Comparison of ENCODE assay signal across 30 cellular contexts in genomic region chr5:123066016-123066415, GRCh38. TPM values are rescaled to one million over a fixed set of nuclear protein-coding genes. Genes with fewer than 3 reads are reported as not detected.
"Had no signal": no experiment of that assay in that cellular context is flagged by ENCODE, and none has a peak within 500 bp of the region (broad histone marks: within the 10 kb centered on the region; RNA-seq: fewer than 3 reads in every experiment).

No MANE protein-coding gene starts in this region.

- H3K4me1 ChIP-seq: ascending aorta, SJSA1 had no signal

- H3K36me3 Mint-ChIP-seq: activated naive CD4-positive, alpha-beta T cell treated with anti-CD3 and anti-CD28 coated beads, Interleukin-2, amount 50 U/mL, for 24 hours; activated naive CD8-positive, alpha-beta T cell treated with anti-CD3 and anti-CD28 coated beads, Interleukin-2, amount 10 ng/mL, durations not matched to agents 7 days and 5 days had no signal

- H3K4me2 ChIP-seq: PC-9, SK-N-SH had no signal

- H3K27me3 ChIP-seq: ascending aorta, SJSA1 had no signal

- H3K36me3 ChIP-seq: ascending aorta, SJSA1 had no signal

- H3K4me3 ChIP-seq: ascending aorta, PC-9, SJSA1 had no signal

- H3K27ac ChIP-seq: ascending aorta, PC-9, SJSA1 had no signal

- H3K9me2 ChIP-seq: SK-N-SH had no signal

- H3K9me3 Mint-ChIP-seq: activated CD4-positive, alpha-beta T cell treated with anti-CD3 and anti-CD28 coated beads, Interleukin-2, amount 10 ng/mL, durations not matched to agents 24 days and 14 days; activated CD8-positive, alpha-beta T cell treated with anti-CD3 and anti-CD28 coated beads for 36 hours; activated naive CD4-positive, alpha-beta T cell treated with anti-CD3 and anti-CD28 coated beads, Interleukin-2, amount 50 U/mL, for 24 hours; activated naive CD8-positive, alpha-beta T cell treated with anti-CD3 and anti-CD28 coated beads, Interleukin-2, amount 10 ng/mL, durations not matched to agents 7 days and 5 days; activated T-helper 2 cell treated with anti-CD3 and anti-CD28 coated beads, Interferon-gamma antibody, Interleukin-2, Interleukin-4, amounts not matched to agents 10 μg/mL and 5 μg/mL and 100 μg/mL, durations not matched to agents 14 hours and 24 hours and 36 hours; T-helper 1 cell treated with Interleukin-12 subunit alpha and Interleukin-12 subunit beta and Interleukin-4 antibody, amounts not matched to agents 30 μg/mL and 1 μg/mL, for 36 hours; T-helper 2 cell treated with Interferon-gamma antibody and Interleukin-4, amounts not matched to agents 5 μg/mL and 100 μg/mL, for 36 hours had no signal

- H3K27ac Mint-ChIP-seq: activated CD4-positive, alpha-beta T cell treated with anti-CD3 and anti-CD28 coated beads, Interleukin-2, amount 10 ng/mL, durations not matched to agents 24 days and 14 days; activated CD8-positive, alpha-beta T cell treated with anti-CD3 and anti-CD28 coated beads for 36 hours; activated naive CD4-positive, alpha-beta T cell treated with anti-CD3 and anti-CD28 coated beads, Interleukin-2, amount 50 U/mL, for 24 hours; activated naive CD8-positive, alpha-beta T cell treated with anti-CD3 and anti-CD28 coated beads, Interleukin-2, amount 10 ng/mL, durations not matched to agents 7 days and 5 days; activated T-helper 2 cell treated with anti-CD3 and anti-CD28 coated beads, Interferon-gamma antibody, Interleukin-2, Interleukin-4, amounts not matched to agents 10 μg/mL and 5 μg/mL and 100 μg/mL, durations not matched to agents 14 hours and 24 hours and 36 hours; T-helper 1 cell treated with Interleukin-12 subunit alpha and Interleukin-12 subunit beta and Interleukin-4 antibody, amounts not matched to agents 30 μg/mL and 1 μg/mL, for 36 hours; T-helper 2 cell treated with Interferon-gamma antibody and Interleukin-4, amounts not matched to agents 5 μg/mL and 100 μg/mL, for 36 hours had no signal

- H2AFZ ChIP-seq: PC-9 had no signal

- H3K4me3 Mint-ChIP-seq: activated CD4-positive, alpha-beta T cell treated with anti-CD3 and anti-CD28 coated beads, Interleukin-2, amount 10 ng/mL, durations not matched to agents 24 days and 14 days; activated CD8-positive, alpha-beta T cell treated with anti-CD3 and anti-CD28 coated beads for 36 hours; activated naive CD4-positive, alpha-beta T cell treated with anti-CD3 and anti-CD28 coated beads, Interleukin-2, amount 50 U/mL, for 24 hours; activated naive CD8-positive, alpha-beta T cell treated with anti-CD3 and anti-CD28 coated beads, Interleukin-2, amount 10 ng/mL, durations not matched to agents 7 days and 5 days; T-helper 1 cell treated with Interleukin-12 subunit alpha and Interleukin-12 subunit beta and Interleukin-4 antibody, amounts not matched to agents 30 μg/mL and 1 μg/mL, for 36 hours; T-helper 2 cell treated with Interferon-gamma antibody and Interleukin-4, amounts not matched to agents 5 μg/mL and 100 μg/mL, for 36 hours had no signal

- ATAC-seq: activated CD8-positive, alpha-beta T cell treated with anti-CD3 and anti-CD28 coated beads for 36 hours had no signal

- DNase-seq: activated CD4-positive, alpha-beta T cell treated with anti-CD3 and anti-CD28 coated beads, Interleukin-2, amount 10 ng/mL, durations not matched to agents 24 days and 14 days; activated CD4-positive, alpha-beta T cell treated with anti-CD3 and anti-CD28 coated beads, Interleukin-2, amount 50 U/mL, for 4 hours; activated CD8-positive, alpha-beta T cell treated with anti-CD3 and anti-CD28 coated beads for 36 hours; activated gamma-delta T cell; activated naive CD4-positive, alpha-beta T cell treated with Interleukin-2 at 50 U/mL for 16 hours; activated naive CD8-positive, alpha-beta T cell treated with anti-CD3 and anti-CD28 coated beads, Interleukin-2, amount 10 ng/mL, durations not matched to agents 7 days and 5 days; activated T-cell treated with anti-CD3 and anti-CD28 coated beads, Interleukin-2, amount 50 U/mL, for 1 hour; amygdala; Kasumi-1; NCI-H1092 treated with DMSO at 0.1 percent for 48 hours; NCI-H1417; NCI-H146; NCI-H187; NCI-H2029 treated with DMSO at 0.1 percent for 48 hours; NCI-H2107; NCI-H2171; NCI-H510A; NCI-H526; NCI-H748 treated with DMSO at 0.1 percent for 48 hours; NK-92 treated with Interleukin-12 subunit alpha and Interleukin-12 subunit beta, amount 100 ng/mL, for 24 hours; SHP77 treated with DMSO at 0.1 percent for 48 hours; SK-N-SH had no signal

- H3K4me1 Mint-ChIP-seq: activated CD4-positive, alpha-beta T cell treated with anti-CD3 and anti-CD28 coated beads, Interleukin-2, amount 10 ng/mL, durations not matched to agents 24 days and 14 days; activated naive CD4-positive, alpha-beta T cell treated with anti-CD3 and anti-CD28 coated beads, Interleukin-2, amount 50 U/mL, for 24 hours; activated naive CD8-positive, alpha-beta T cell treated with anti-CD3 and anti-CD28 coated beads, Interleukin-2, amount 10 ng/mL, durations not matched to agents 7 days and 5 days had no signal

RNA-seq across cellular contexts. Expression of gene PRDM6, which starts 23.0 kb away (rescaled TPM):
- total RNA-seq: activated CD4-positive, alpha-beta T cell treated with anti-CD3 and anti-CD28 coated beads, Interleukin-2, amount 10 ng/mL, durations not matched to agents 24 days and 14 days; activated CD8-positive, alpha-beta memory T cell treated with anti-CD3 and anti-CD28 coated beads for 36 hours; activated CD8-positive, alpha-beta T cell treated with anti-CD3 and anti-CD28 coated beads for 36 hours; activated naive CD8-positive, alpha-beta T cell treated with anti-CD3 and anti-CD28 coated beads, Interleukin-2, amount 10 ng/mL, durations not matched to agents 7 days and 5 days; activated T-helper 2 cell treated with anti-CD3 and anti-CD28 coated beads, Interferon-gamma antibody, Interleukin-2, Interleukin-4, amounts not matched to agents 10 μg/mL and 5 μg/mL and 100 μg/mL, durations not matched to agents 14 hours and 24 hours and 36 hours had no signal

RNA-seq across cellular contexts. Expression of gene PPIC, which starts 29.5 kb away (rescaled TPM):
- total RNA-seq: activated CD4-positive, alpha-beta T cell treated with anti-CD3 and anti-CD28 coated beads, Interleukin-2, amount 10 ng/mL, durations not matched to agents 24 days and 14 days; activated CD8-positive, alpha-beta memory T cell treated with anti-CD3 and anti-CD28 coated beads for 36 hours; activated CD8-positive, alpha-beta T cell treated with anti-CD3 and anti-CD28 coated beads for 36 hours; activated naive CD8-positive, alpha-beta T cell treated with anti-CD3 and anti-CD28 coated beads, Interleukin-2, amount 10 ng/mL, durations not matched to agents 7 days and 5 days; activated T-helper 2 cell treated with anti-CD3 and anti-CD28 coated beads, Interferon-gamma antibody, Interleukin-2, Interleukin-4, amounts not matched to agents 10 μg/mL and 5 μg/mL and 100 μg/mL, durations not matched to agents 14 hours and 24 hours and 36 hours had no signal
